Comparison of ENCODE assay signal across 9 cellular contexts in the genomic region with DNA sequence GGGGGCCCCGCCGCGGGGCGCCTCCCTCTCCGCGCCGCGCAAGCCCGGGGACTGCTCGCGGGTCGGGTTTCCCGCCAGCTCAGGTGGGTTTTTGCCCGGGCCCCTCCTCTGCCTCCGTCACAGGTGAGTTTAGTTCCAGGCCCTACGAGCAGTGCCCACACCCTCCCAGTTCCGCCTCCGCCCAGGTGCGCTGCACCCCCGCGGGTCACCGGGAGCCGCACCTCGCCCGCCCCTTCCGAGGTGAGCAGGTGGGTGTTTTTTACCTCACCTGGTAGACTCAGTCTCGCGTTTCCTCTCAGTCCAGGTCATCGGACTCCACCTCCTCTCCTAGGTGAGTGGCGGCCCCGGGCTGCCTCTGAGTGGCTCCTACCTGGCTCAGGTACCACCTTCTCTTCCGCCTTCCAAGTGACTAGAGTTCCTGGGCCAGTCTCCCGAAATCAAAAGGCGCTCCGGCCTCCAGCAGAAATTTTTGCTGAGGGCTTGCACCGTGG. TPM values are rescaled to one million over a fixed set of nuclear protein-coding genes. Genes with fewer than 3 reads are reported as not detected.
A peak's percentile ranks its signal among the peaks of the same experiment; 100 is the strongest.
DNase-seq lines count a peak whose midpoint lies in the region; ATAC-seq and TF ChIP-seq lines count a peak whose summit lies in the region.
"Had no signal": no experiment of that assay in that cellular context is flagged by ENCODE, and none has a peak within 500 bp of the region (broad histone marks: within the 10 kb centered on the region; RNA-seq: fewer than 3 reads in every experiment).

Gene TMEM30B (minus strand): TSS at position 153 of the 491 bp plus-strand sequence. CDS start 191 bp downstream, outside the sequence.

- peaks cover 3% of the 10 kb centered on the region for H3K36me3 Mint-ChIP-seq in brain

- H3K9me3 ChIP-seq in left lung, result no peaks in the 10 kb centered on the region

- peaks cover 0 to 21% of the 10 kb centered on the region in 2 donors for H3K4me1 ChIP-seq in left lung

- TF ChIP-seq CTCF in brain (conservative IDR thresholded peaks at IDR 0.05) (no peak), left lung (IDR thresholded peaks at IDR 0.05) (no peak)

- intact Hi-C loops in left lung (cut with DNase I), result no loop called here

- peaks cover 0 to 19% (median 4%) of the 10 kb centered on the region in 5 experiments for H3K9me3 Mint-ChIP-seq in brain
- H3K9me3 Mint-ChIP-seq in stimulated activated naive CD8-positive, alpha-beta T cell treated with anti-CD3 and anti-CD28 coated beads, Interleukin-15, amount 100 ng/mL, for 72 hours, result no peaks in the 10 kb centered on the region

- peak; percentile 4 for DNase-seq in GM19238 (ENCODE audit: insufficient read length, low spot score)
- DNase-seq in NCI-H69 (lab: John Stamatoyannopoulos, UW), result peak; percentile 89
- DNase-seq in left lung, result peak; percentile 88 to 91
- no peak for DNase-seq in stimulated activated naive CD8-positive, alpha-beta T cell treated with anti-CD3 and anti-CD28 coated beads, Interleukin-15, amount 100 ng/mL, for 72 hours
- no peak for DNase-seq in CD1c-positive myeloid dendritic cell (ENCODE audit: extremely low spot score)
- no peak for DNase-seq in NK-92 (lab: John Stamatoyannopoulos, UW; ENCODE audit: unreplicated experiment)

- peaks cover 88% of the 10 kb centered on the region for H3K27me3 Mint-ChIP-seq in brain
- H3K27me3 Mint-ChIP-seq in stimulated activated naive CD8-positive, alpha-beta T cell treated with anti-CD3 and anti-CD28 coated beads, Interleukin-15, amount 100 ng/mL, for 72 hours, result peaks cover 15% of the 10 kb centered on the region

- peak within 1 kb of the TSS; percentile 88 to 97 for H3K27ac ChIP-seq in left lung
- H3K27ac ChIP-seq: KMS-11 had no signal

- H3K4me3 Mint-ChIP-seq in brain, result peak within 1 kb of the TSS; percentile 64 to 78 (median 73)
- peak within 1 kb of the TSS; percentile 97 to 98 for H3K4me3 Mint-ChIP-seq in stimulated activated naive CD8-positive, alpha-beta T cell treated with anti-CD3 and anti-CD28 coated beads, Interleukin-15, amount 100 ng/mL, for 72 hours

- no peaks in the 10 kb centered on the region for H3K36me3 ChIP-seq in left lung

- H3K27me3 ChIP-seq in left lung, result peaks cover 2 to 41% of the 10 kb centered on the region in 2 donors

- H3K27ac Mint-ChIP-seq in brain, result no peak within 1 kb of the TSS
- H3K27ac Mint-ChIP-seq in stimulated activated naive CD8-positive, alpha-beta T cell treated with anti-CD3 and anti-CD28 coated beads, Interleukin-15, amount 100 ng/mL, for 72 hours, result peak within 1 kb of the TSS; percentile 95 to 98

- H3K4me3 ChIP-seq in left lung, result peak within 1 kb of the TSS; percentile 55 to 67

- ATAC-seq in left lung, result peak; percentile 89
- no peak for ATAC-seq in stimulated activated naive CD8-positive, alpha-beta T cell treated with anti-CD3 and anti-CD28 coated beads, Interleukin-15, amount 100 ng/mL, for 72 hours
- ATAC-seq in GM18498 (IDR thresholded peaks at IDR 0.05; ENCODE audit: unreplicated experiment), result no peak

- peaks cover 12% of the 10 kb centered on the region for H3K4me1 Mint-ChIP-seq in brain
- H3K4me1 Mint-ChIP-seq in stimulated activated naive CD8-positive, alpha-beta T cell treated with anti-CD3 and anti-CD28 coated beads, Interleukin-15, amount 100 ng/mL, for 72 hours, result peaks cover 49% of the 10 kb centered on the region

RNA-seq across cellular contexts. Expression of gene TMEM30B, which starts in this region (rescaled TPM):
- polyA plus RNA-seq in brain (ENCODE audit: insufficient read depth, low read depth, low replicate concordance), result 7.1 TPM
- total RNA-seq in left lung, result 10 to 100 TPM; 15.7 to 20.9 TPM

Comparison
In these comparisons a context has a peak if more than half of its experiments do, and no peak if none do; other contexts are left out.
1. DNase-seq: peak in GM19238 (single experiment), NCI-H69 (single experiment) and left lung (2 of 2); none in stimulated activated naive CD8-positive, alpha-beta T cell treated with anti-CD3 and anti-CD28 coated beads, Interleukin-15, amount 100 ng/mL, for 72 hours (0 of 2), CD1c-positive myeloid dendritic cell (single experiment) and NK-92 (single experiment).
2. H3K27ac Mint-ChIP-seq: peak in stimulated activated naive CD8-positive, alpha-beta T cell treated with anti-CD3 and anti-CD28 coated beads, Interleukin-15, amount 100 ng/mL, for 72 hours (2 of 2); none in brain (0 of 5).